Comparison of ENCODE assay signal across 13 cellular contexts in genomic region chr15:58761010-58761388, GRCh38. TPM values are rescaled to one million over a fixed set of nuclear protein-coding genes. Genes with fewer than 3 reads are reported as not detected.
DNase-seq lines count a peak whose midpoint lies in the region; ATAC-seq and TF ChIP-seq lines count a peak whose summit lies in the region.
"Had no signal": no experiment of that assay in that cellular context is flagged by ENCODE, and none has a peak within 500 bp of the region (broad histone marks: within the 10 kb centered on the region; RNA-seq: fewer than 3 reads in every experiment).

No MANE protein-coding gene starts in this region.

- POLR2A ChIA-PET in activated CD4-positive, alpha-beta memory T cell treated with anti-CD3 and anti-CD28 coated beads, Interleukin-2, amount 10 ng/mL, durations not matched to agents 7 days and 5 days (lab: Charles Lee): interaction anchor here (1.3 to 2.6 kb wide), 3 partner anchors 10 to 13 kb away, joined by 3 to 10 read pairs (median 6); partner anchors contain the start of genes ADAM10 and MINDY2

- peaks cover 6% of the 10 kb centered on the region for H3K4me1 Mint-ChIP-seq in activated naive CD8-positive, alpha-beta T cell treated with anti-CD3 and anti-CD28 coated beads, Interleukin-2, amount 50 U/mL, for 24 hours
- H3K4me1 Mint-ChIP-seq in activated naive CD8-positive, alpha-beta T cell treated with anti-CD3 and anti-CD28 coated beads for 36 hours: peaks cover 7% of the 10 kb centered on the region
- peaks cover 2% of the 10 kb centered on the region for H3K4me1 Mint-ChIP-seq in activated CD4-positive, alpha-beta memory T cell treated with anti-CD3 and anti-CD28 coated beads, Interleukin-2, amount 10 ng/mL, durations not matched to agents 7 days and 5 days
- H3K4me1 Mint-ChIP-seq in natural killer cell treated with Interleukin-12 subunit alpha and Interleukin-12 subunit beta and Interleukin-15 and Interleukin-18, amount 100 ng/mL, for 72 hours (ENCODE audit: low read depth in 2 of 2): peaks cover 10 to 12% of the 10 kb centered on the region in 2 donors

- no peaks in the 10 kb centered on the region for H3K27me3 Mint-ChIP-seq in activated naive CD8-positive, alpha-beta T cell treated with anti-CD3 and anti-CD28 coated beads, Interleukin-2, amount 50 U/mL, for 24 hours
- H3K27me3 Mint-ChIP-seq in activated naive CD8-positive, alpha-beta T cell treated with anti-CD3 and anti-CD28 coated beads for 36 hours: no peaks in the 10 kb centered on the region
- peaks cover 6% of the 10 kb centered on the region for H3K27me3 Mint-ChIP-seq in activated CD4-positive, alpha-beta memory T cell treated with anti-CD3 and anti-CD28 coated beads, Interleukin-2, amount 10 ng/mL, durations not matched to agents 7 days and 5 days
- H3K27me3 Mint-ChIP-seq in natural killer cell treated with Interleukin-12 subunit alpha and Interleukin-12 subunit beta and Interleukin-15 and Interleukin-18, amount 100 ng/mL, for 72 hours: no peaks in the 10 kb centered on the region

- no peak for TF ChIP-seq EP300 in Ishikawa (IDR thresholded peaks at IDR 0.05; ENCODE audit: borderline replicate concordance)

- H3K36me3 Mint-ChIP-seq in activated naive CD8-positive, alpha-beta T cell treated with anti-CD3 and anti-CD28 coated beads, Interleukin-2, amount 50 U/mL, for 24 hours (ENCODE audit: low read depth): peaks cover 6% of the 10 kb centered on the region
- no peaks in the 10 kb centered on the region for H3K36me3 Mint-ChIP-seq in activated naive CD8-positive, alpha-beta T cell treated with anti-CD3 and anti-CD28 coated beads for 36 hours
- H3K36me3 Mint-ChIP-seq in activated CD4-positive, alpha-beta memory T cell treated with anti-CD3 and anti-CD28 coated beads, Interleukin-2, amount 10 ng/mL, durations not matched to agents 7 days and 5 days (ENCODE audit: low read depth): no peaks in the 10 kb centered on the region
- H3K36me3 Mint-ChIP-seq in natural killer cell treated with Interleukin-12 subunit alpha and Interleukin-12 subunit beta and Interleukin-15 and Interleukin-18, amount 100 ng/mL, for 72 hours: peaks cover 11% of the 10 kb centered on the region

- H3K9me3 Mint-ChIP-seq in activated naive CD8-positive, alpha-beta T cell treated with anti-CD3 and anti-CD28 coated beads, Interleukin-2, amount 50 U/mL, for 24 hours: peaks cover 8% of the 10 kb centered on the region
- no peaks in the 10 kb centered on the region for H3K9me3 Mint-ChIP-seq in activated naive CD8-positive, alpha-beta T cell treated with anti-CD3 and anti-CD28 coated beads for 36 hours
- peaks cover 8% of the 10 kb centered on the region for H3K9me3 Mint-ChIP-seq in activated CD4-positive, alpha-beta memory T cell treated with anti-CD3 and anti-CD28 coated beads, Interleukin-2, amount 10 ng/mL, durations not matched to agents 7 days and 5 days
- H3K9me3 Mint-ChIP-seq in natural killer cell treated with Interleukin-12 subunit alpha and Interleukin-12 subunit beta and Interleukin-15 and Interleukin-18, amount 100 ng/mL, for 72 hours: peaks cover 3% of the 10 kb centered on the region

- TF ChIP-seq RAD21 in Ishikawa (IDR thresholded peaks at IDR 0.05; ENCODE audit: low read depth): 0 out of 2 replicates have a peak, but pooled peaks have one; percentile 1

- peak; percentile 21 for DNase-seq in activated naive CD8-positive, alpha-beta T cell treated with anti-CD3 and anti-CD28 coated beads, Interleukin-2, amount 50 U/mL, for 24 hours
- DNase-seq in activated naive CD8-positive, alpha-beta T cell treated with anti-CD3 and anti-CD28 coated beads for 36 hours: no peak
- peak; percentile 34 for DNase-seq in activated CD4-positive, alpha-beta memory T cell treated with anti-CD3 and anti-CD28 coated beads, Interleukin-2, amount 10 ng/mL, durations not matched to agents 7 days and 5 days
- DNase-seq in natural killer cell treated with Interleukin-12 subunit alpha and Interleukin-12 subunit beta and Interleukin-15 and Interleukin-18, amount 100 ng/mL, for 72 hours (ENCODE audit: low spot score): peak; percentile 61
- DNase-seq in A172 (ENCODE audit: low spot score): no peak
- DNase-seq in NCI-H2196 treated with DMSO at 0.1 percent for 48 hours (lab: John Stamatoyannopoulos, UW; ENCODE audit: unreplicated experiment): no peak
- DNase-seq in NCI-H187 (lab: John Stamatoyannopoulos, UW): no peak
- DNase-seq: Calu3, heart right ventricle, lower lobe of right lung, NCI-H1694, NCI-H345 had no signal

- no peak for ATAC-seq in activated naive CD8-positive, alpha-beta T cell treated with anti-CD3 and anti-CD28 coated beads, Interleukin-2, amount 50 U/mL, for 24 hours
- no peak for ATAC-seq in natural killer cell treated with Interleukin-12 subunit alpha and Interleukin-12 subunit beta and Interleukin-15 and Interleukin-18, amount 100 ng/mL, for 72 hours
- ATAC-seq: heart right ventricle, lower lobe of right lung had no signal

- no peak overlapping the region for H3K4me3 Mint-ChIP-seq in activated naive CD8-positive, alpha-beta T cell treated with anti-CD3 and anti-CD28 coated beads, Interleukin-2, amount 50 U/mL, for 24 hours
- H3K4me3 Mint-ChIP-seq in activated naive CD8-positive, alpha-beta T cell treated with anti-CD3 and anti-CD28 coated beads for 36 hours: no peak overlapping the region
- H3K4me3 Mint-ChIP-seq in activated CD4-positive, alpha-beta memory T cell treated with anti-CD3 and anti-CD28 coated beads, Interleukin-2, amount 10 ng/mL, durations not matched to agents 7 days and 5 days: no peak overlapping the region
- no peak overlapping the region for H3K4me3 Mint-ChIP-seq in natural killer cell treated with Interleukin-12 subunit alpha and Interleukin-12 subunit beta and Interleukin-15 and Interleukin-18, amount 100 ng/mL, for 72 hours

- no peak overlapping the region for H3K27ac Mint-ChIP-seq in activated naive CD8-positive, alpha-beta T cell treated with anti-CD3 and anti-CD28 coated beads, Interleukin-2, amount 50 U/mL, for 24 hours
- no peak overlapping the region for H3K27ac Mint-ChIP-seq in activated naive CD8-positive, alpha-beta T cell treated with anti-CD3 and anti-CD28 coated beads for 36 hours
- no peak overlapping the region for H3K27ac Mint-ChIP-seq in activated CD4-positive, alpha-beta memory T cell treated with anti-CD3 and anti-CD28 coated beads, Interleukin-2, amount 10 ng/mL, durations not matched to agents 7 days and 5 days
- no peak overlapping the region for H3K27ac Mint-ChIP-seq in natural killer cell treated with Interleukin-12 subunit alpha and Interleukin-12 subunit beta and Interleukin-15 and Interleukin-18, amount 100 ng/mL, for 72 hours

- CTCF ChIA-PET in activated CD4-positive, alpha-beta memory T cell treated with anti-CD3 and anti-CD28 coated beads, Interleukin-2, amount 10 ng/mL, durations not matched to agents 7 days and 5 days (lab: Charles Lee): interaction anchor here (0.9 to 4.1 kb wide), 5 partner anchors 10 to 533 kb away, joined by 3 to 30 read pairs (median 7); partner anchors contain the start of gene MINDY2

TF ChIP-seq in Ishikawa, 13 proteins besides CTCF, POLR2A, EP300 and RAD21 (continues in another document):
- TF ChIP-seq FOXM1 (IDR thresholded peaks at IDR 0.05; ENCODE audit: borderline replicate concordance, low read depth) (no peak), TCF12 (IDR thresholded peaks at IDR 0.05; ENCODE audit: low read depth) (no peak), CREB1 (IDR thresholded peaks at IDR 0.05; ENCODE audit: low read depth) (no peak), NFIC (IDR thresholded peaks at IDR 0.05) (no peak), EGR1 (IDR thresholded peaks at IDR 0.05) (no peak), CEBPB (IDR thresholded peaks at IDR 0.05) (no peak), TAF1 (IDR thresholded peaks at IDR 0.05; ENCODE audit: low read depth) (no peak)
- TF ChIP-seq, protein P1, sequence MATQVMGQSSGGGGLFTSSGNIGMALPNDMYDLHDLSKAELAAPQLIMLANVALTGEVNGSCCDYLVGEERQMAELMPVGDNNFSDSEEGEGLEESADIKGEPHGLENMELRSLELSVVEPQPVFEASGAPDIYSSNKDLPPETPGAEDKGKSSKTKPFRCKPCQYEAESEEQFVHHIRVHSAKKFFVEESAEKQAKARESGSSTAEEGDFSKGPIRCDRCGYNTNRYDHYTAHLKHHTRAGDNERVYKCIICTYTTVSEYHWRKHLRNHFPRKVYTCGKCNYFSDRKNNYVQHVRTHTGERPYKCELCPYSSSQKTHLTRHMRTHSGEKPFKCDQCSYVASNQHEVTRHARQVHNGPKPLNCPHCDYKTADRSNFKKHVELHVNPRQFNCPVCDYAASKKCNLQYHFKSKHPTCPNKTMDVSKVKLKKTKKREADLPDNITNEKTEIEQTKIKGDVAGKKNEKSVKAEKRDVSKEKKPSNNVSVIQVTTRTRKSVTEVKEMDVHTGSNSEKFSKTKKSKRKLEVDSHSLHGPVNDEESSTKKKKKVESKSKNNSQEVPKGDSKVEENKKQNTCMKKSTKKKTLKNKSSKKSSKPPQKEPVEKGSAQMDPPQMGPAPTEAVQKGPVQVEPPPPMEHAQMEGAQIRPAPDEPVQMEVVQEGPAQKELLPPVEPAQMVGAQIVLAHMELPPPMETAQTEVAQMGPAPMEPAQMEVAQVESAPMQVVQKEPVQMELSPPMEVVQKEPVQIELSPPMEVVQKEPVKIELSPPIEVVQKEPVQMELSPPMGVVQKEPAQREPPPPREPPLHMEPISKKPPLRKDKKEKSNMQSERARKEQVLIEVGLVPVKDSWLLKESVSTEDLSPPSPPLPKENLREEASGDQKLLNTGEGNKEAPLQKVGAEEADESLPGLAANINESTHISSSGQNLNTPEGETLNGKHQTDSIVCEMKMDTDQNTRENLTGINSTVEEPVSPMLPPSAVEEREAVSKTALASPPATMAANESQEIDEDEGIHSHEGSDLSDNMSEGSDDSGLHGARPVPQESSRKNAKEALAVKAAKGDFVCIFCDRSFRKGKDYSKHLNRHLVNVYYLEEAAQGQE (IDR thresholded peaks at IDR 0.05; ENCODE audit: low read depth): no peak

RNA-seq across cellular contexts. Expression of gene MINDY2, which starts 10.1 kb away (rescaled TPM):
- 1 to 10 TPM; 9.2 to 9.8 TPM for total RNA-seq in activated naive CD8-positive, alpha-beta T cell treated with anti-CD3 and anti-CD28 coated beads for 36 hours
- 10 to 100 TPM; 17.3 to 18.0 TPM for total RNA-seq in activated CD4-positive, alpha-beta memory T cell treated with anti-CD3 and anti-CD28 coated beads, Interleukin-2, amount 10 ng/mL, durations not matched to agents 7 days and 5 days
- 10 to 100 TPM; 11.9 to 15.1 TPM for total RNA-seq in natural killer cell treated with Interleukin-12 subunit alpha and Interleukin-12 subunit beta and Interleukin-15 and Interleukin-18, amount 100 ng/mL, for 72 hours
- 6.3 and 6.7 TPM in 2 replicates for total RNA-seq in A172 (2014; rRNA removed; shearing (Covaris generic))

RNA-seq across cellular contexts. Expression of gene ADAM10, which starts 11.5 kb away (rescaled TPM):
- total RNA-seq in activated naive CD8-positive, alpha-beta T cell treated with anti-CD3 and anti-CD28 coated beads for 36 hours: 10 to 100 TPM; 89.3 to 91.8 TPM
- total RNA-seq in activated CD4-positive, alpha-beta memory T cell treated with anti-CD3 and anti-CD28 coated beads, Interleukin-2, amount 10 ng/mL, durations not matched to agents 7 days and 5 days: 100 to 1,000 TPM; 147 to 150 TPM
- 100 to 1,000 TPM in 1 of 2 donors, 10 to 100 TPM in 1; 89.9 to 122 TPM for total RNA-seq in natural killer cell treated with Interleukin-12 subunit alpha and Interleukin-12 subunit beta and Interleukin-15 and Interleukin-18, amount 100 ng/mL, for 72 hours
- total RNA-seq in A172 (2014; rRNA removed; shearing (Covaris generic)): 116 and 128 TPM in 2 replicates

Comparison
In these comparisons a context has a peak if more than half of its experiments do, and no peak if none do; other contexts are left out.
1. DNase-seq: peak in activated naive CD8-positive, alpha-beta T cell treated with anti-CD3 and anti-CD28 coated beads, Interleukin-2, amount 50 U/mL, for 24 hours (single experiment), activated CD4-positive, alpha-beta memory T cell treated with anti-CD3 and anti-CD28 coated beads, Interleukin-2, amount 10 ng/mL, durations not matched to agents 7 days and 5 days (single experiment) and natural killer cell treated with Interleukin-12 subunit alpha and Interleukin-12 subunit beta and Interleukin-15 and Interleukin-18, amount 100 ng/mL, for 72 hours (single experiment); none in activated naive CD8-positive, alpha-beta T cell treated with anti-CD3 and anti-CD28 coated beads for 36 hours (single experiment), A172 (single experiment), NCI-H2196 treated with DMSO at 0.1 percent for 48 hours (single experiment) and NCI-H187 (0 of 2).